Comparison of ENCODE assay signal across 8 cellular contexts in genomic region chr17:7579001-7579838, GRCh38. TPM values are rescaled to one million over a fixed set of nuclear protein-coding genes. Genes with fewer than 3 reads are reported as not detected.
DNase-seq lines count a peak whose midpoint lies in the region; ATAC-seq and TF ChIP-seq lines count a peak whose summit lies in the region.

Gene CD68 (plus strand): TSS chr17:7579638. CDS start chr17:7579678, 40 bp downstream.

- CTCF ChIA-PET in GM10248 (lab: Yijun Ruan, JAX) (interaction anchor here (0.8 to 4.0 kb wide), 5 partner anchors 10 to 183 kb away, joined by 3 to 17 read pairs (median 3); partner anchors contain the start of genes SOX15 and TP53), RWPE1 (lab: Yijun Ruan, JAX) (interaction anchor here (3.0 kb wide), 1 partner anchor 10 kb away, joined by 21 read pairs; the partner anchor contains the start of gene SOX15)
- CTCF ChIA-PET in activated naive CD4-positive, alpha-beta T cell treated with anti-CD3 and anti-CD28 coated beads for 36 hours (lab: Charles Lee): interaction anchor here (0.9 to 2.2 kb wide), 3 partner anchors 10 to 108 kb away, joined by 3 to 8 read pairs (median 5); partner anchors contain the start of genes SENP3 and TP53

- peak; percentile 81 for DNase-seq in GM10248 (ENCODE audit: extremely low spot score)
- DNase-seq in RWPE1 (ENCODE audit: low spot score): peak; percentile 90
- peak; percentile 86 for DNase-seq in activated naive CD4-positive, alpha-beta T cell treated with anti-CD3 and anti-CD28 coated beads for 36 hours
- peak; percentile 90 for DNase-seq in glomerular visceral epithelial cell (ENCODE audit: extremely low spot score)
- peak; percentile 92 for DNase-seq in posterior vena cava (ENCODE audit: low spot score)
- DNase-seq in aorta: peak; percentile 87 to 91
- DNase-seq in NCI-H2196 treated with DMSO at 0.1 percent for 48 hours (lab: John Stamatoyannopoulos, UW; ENCODE audit: unreplicated experiment): no peak

- ATAC-seq in HG02938 (IDR thresholded peaks at IDR 0.05; ENCODE audit: unreplicated experiment) (peak; percentile 41), aorta (ENCODE audit: low FRiP score) (peak; percentile 65)

- peak within 1 kb of the TSS; percentile 89 for H3K27ac Mint-ChIP-seq in activated naive CD4-positive, alpha-beta T cell treated with anti-CD3 and anti-CD28 coated beads for 36 hours

- WGBS in aorta, 2 donors: 18 to 21% methylated on average over 7 of the region's 7 CpGs

- peaks cover 0 to 4% of the 10 kb centered on the region in 2 donors for H3K4me1 ChIP-seq in aorta (ENCODE audit: control insufficient read depth in 1 of 2, insufficient read depth in 2 of 2, low read length in 2 of 2)

- peaks cover 0 to 18% of the 10 kb centered on the region in 2 donors for H3K36me3 ChIP-seq in aorta (ENCODE audit: control insufficient read depth in 1 of 2, insufficient read depth in 2 of 2, low read length in 1 of 2)

- H3K9me3 ChIP-seq in aorta (ENCODE audit: control insufficient read depth, low read length): no peaks in the 10 kb centered on the region

- H3K36me3 Mint-ChIP-seq in activated naive CD4-positive, alpha-beta T cell treated with anti-CD3 and anti-CD28 coated beads for 36 hours (ENCODE audit: low read depth): peaks cover 52% of the 10 kb centered on the region

- no peak within 1 kb of the TSS for H3K4me3 ChIP-seq in aorta (ENCODE audit: low read length in 2 of 2)

- intact Hi-C loops in activated naive CD4-positive, alpha-beta T cell treated with anti-CD3 and anti-CD28 coated beads for 36 hours (cut with micrococcal nuclease): loop anchor here (1.0 to 10.0 kb wide), 3 partner anchors 36 to 534 kb away; partner anchors contain the start of genes SLC16A11 and WRAP53
- intact Hi-C loops in posterior vena cava (cut with DNase I) (loop anchor here in 1 of 2 donors (10.0 kb wide), 1 partner anchor 1366 kb away; no protein-coding TSS in a partner anchor), aorta (cut with DNase I) (no loop called here)

- POLR2A ChIA-PET in GM10248 (lab: Yijun Ruan, JAX) (interaction anchor here (0.6 to 1.5 kb wide), 6 partner anchors 12 to 250 kb away, joined by 3 to 6 read pairs (median 3); partner anchors contain the start of genes POLR2A, TMEM256, TNFSF13 and TP53), RWPE1 (lab: Yijun Ruan, JAX; ENCODE audit: low non-redundant PET) (interaction anchor here (2.0 kb wide), 1 partner anchor 10 kb away, joined by 18 read pairs; the partner anchor contains the start of gene SOX15)

- no peaks in the 10 kb centered on the region for H3K27me3 ChIP-seq in aorta (ENCODE audit: control insufficient read depth in 1 of 2, insufficient read depth in 2 of 2, low read length in 1 of 2)

- peak within 1 kb of the TSS; percentile 100 for H3K27ac ChIP-seq in RWPE1
- H3K27ac ChIP-seq in aorta (ENCODE audit: low read depth in 1 of 2, low read length in 2 of 2): peak within 1 kb of the TSS in 1 of 2 donors; percentile 30

- no peak for TF ChIP-seq CTCF in GM10248 (IDR thresholded peaks at IDR 0.05; ENCODE audit: control extremely low read depth, extremely low read depth, low read depth, missing control alignments)
- no peak for TF ChIP-seq CTCF in RWPE1 (conservative IDR thresholded peaks at IDR 0.05; ENCODE audit: low read depth)

- no peaks in the 10 kb centered on the region for H3K27me3 Mint-ChIP-seq in activated naive CD4-positive, alpha-beta T cell treated with anti-CD3 and anti-CD28 coated beads for 36 hours (ENCODE audit: low read depth)

- H3K4me3 Mint-ChIP-seq in activated naive CD4-positive, alpha-beta T cell treated with anti-CD3 and anti-CD28 coated beads for 36 hours: peak within 1 kb of the TSS; percentile 57

- H3K9me3 Mint-ChIP-seq in activated naive CD4-positive, alpha-beta T cell treated with anti-CD3 and anti-CD28 coated beads for 36 hours: no peaks in the 10 kb centered on the region

- H3K4me1 Mint-ChIP-seq in activated naive CD4-positive, alpha-beta T cell treated with anti-CD3 and anti-CD28 coated beads for 36 hours (ENCODE audit: low read depth): peaks cover 80% of the 10 kb centered on the region

RNA-seq across cellular contexts. Expression of gene CD68, which starts in this region (rescaled TPM):
- 10 to 100 TPM; 11.6 to 12.6 TPM for total RNA-seq in activated naive CD4-positive, alpha-beta T cell treated with anti-CD3 and anti-CD28 coated beads for 36 hours
- total RNA-seq in posterior vena cava (100 to 1,000 TPM; 111 to 158 TPM), aorta (100 to 1,000 TPM; 111 to 112 TPM)
- 100 to 1,000 TPM in 1 of 2 donors, 10 to 100 TPM in 1; 55.3 to 111 TPM for polyA plus RNA-seq in aorta

Comparison
In these comparisons a context has a peak if more than half of its experiments do, and no peak if none do; other contexts are left out.
1. RNA of gene CD68 (total RNA-seq): 111 to 158 TPM in posterior vena cava and 111 to 112 TPM in aorta; 11.6 to 12.6 TPM in activated naive CD4-positive, alpha-beta T cell treated with anti-CD3 and anti-CD28 coated beads for 36 hours; every median in the first group is over 4 times any median in the second.